32 cellular contexts compared by ENCODE assay signal in the genomic region with DNA sequence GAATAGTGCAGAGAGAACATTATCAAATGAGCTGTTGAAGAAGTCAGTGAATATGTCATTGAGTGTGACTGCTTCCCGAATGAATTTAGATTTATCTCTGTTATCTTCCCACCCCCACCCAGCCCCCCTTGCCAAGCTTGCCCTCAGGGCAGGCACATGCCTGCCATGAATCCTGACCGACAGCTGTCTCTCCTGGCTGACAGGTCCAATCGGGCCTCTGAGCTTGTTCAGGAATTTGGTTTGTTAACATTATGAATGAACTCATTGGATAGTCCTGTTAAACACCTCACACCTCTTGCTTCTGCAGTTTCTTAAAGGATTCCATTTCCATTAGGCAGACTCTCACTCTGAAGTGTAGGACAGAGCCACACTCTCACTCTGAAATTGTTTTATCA.
DNase-seq lines count a peak whose midpoint lies in the region; ATAC-seq lines count a peak whose summit lies in the region.
"Had no signal": no experiment of that assay in that cellular context is flagged by ENCODE, and none has a peak within 500 bp of the region (broad histone marks: within the 10 kb centered on the region; RNA-seq: fewer than 3 reads in every experiment).

No MANE protein-coding gene starts in this region.

- no peaks in the 10 kb centered on the region for H3K9me3 ChIP-seq in iPS-18a (ENCODE audit: control insufficient read depth, low read depth, low read length)
- H3K9me3 ChIP-seq: right lobe of liver, SJSA1, upper lobe of right lung had no signal

- ATAC-seq in GM18519 (IDR thresholded peaks at IDR 0.05; ENCODE audit: low FRiP score, unreplicated experiment) = no peak
- no peak for ATAC-seq in GM18502 (IDR thresholded peaks at IDR 0.05; ENCODE audit: poor library complexity, unreplicated experiment)
- no peak for ATAC-seq in T-cell (replicated peaks in 1 of 4)
- ATAC-seq: activated T-helper 17 cell treated with anti-CD3 and anti-CD28 coated beads, Interleukin-2, amount 50 U/mL, for 72 hours; stimulated activated effector memory CD8-positive, alpha-beta T cell treated with anti-CD3 and anti-CD28 coated beads, Interleukin-12 subunit alpha, Interleukin-12 subunit beta, amount 100 ng/mL, for 72 hours; upper lobe of right lung had no signal

- H3K4me3 ChIP-seq in iPS-18a (ENCODE audit: low read length) = peak overlapping the region; percentile 4
- H3K4me3 ChIP-seq: right lobe of liver, SJSA1, upper lobe of right lung had no signal

- CTCF ChIA-PET in T-cell (lab: Charles Lee) = no interaction called here

- H3K27me3 ChIP-seq in iPS-18a (ENCODE audit: control insufficient read depth, insufficient read depth, low read length) = no peaks in the 10 kb centered on the region
- H3K27me3 ChIP-seq: brain microvascular endothelial cell, right lobe of liver, upper lobe of right lung had no signal

- no peaks in the 10 kb centered on the region for H3K36me3 ChIP-seq in iPS-18a (ENCODE audit: control insufficient read depth, low read depth, low read length)
- H3K36me3 ChIP-seq: brain microvascular endothelial cell, right lobe of liver, SJSA1, upper lobe of right lung had no signal

- no peaks in the 10 kb centered on the region for H3K27me3 Mint-ChIP-seq in T-cell
- H3K27me3 Mint-ChIP-seq: CD4-positive, alpha-beta memory T cell; memory B cell had no signal

- H3K4me1 ChIP-seq in iPS-18a (ENCODE audit: control insufficient read depth, low read depth, low read length) = peaks cover 25% of the 10 kb centered on the region
- H3K4me1 ChIP-seq: right lobe of liver, SJSA1, upper lobe of right lung had no signal

- no peaks in the 10 kb centered on the region for H3K4me1 Mint-ChIP-seq in T-cell
- H3K4me1 Mint-ChIP-seq: activated T-helper 17 cell treated with anti-CD3 and anti-CD28 coated beads, Interleukin-2, amount 50 U/mL, for 72 hours; CD4-positive, alpha-beta memory T cell; stimulated activated effector memory CD8-positive, alpha-beta T cell treated with anti-CD3 and anti-CD28 coated beads, Interleukin-12 subunit alpha, Interleukin-12 subunit beta, amount 100 ng/mL, for 72 hours had no signal

- no peak overlapping the region for H3K4me3 Mint-ChIP-seq in T-cell
- H3K4me3 Mint-ChIP-seq: activated CD4-positive, alpha-beta memory T cell treated with anti-CD3 and anti-CD28 coated beads for 36 hours; activated T-helper 17 cell treated with anti-CD3 and anti-CD28 coated beads, Interleukin-2, amount 50 U/mL, for 72 hours; CD4-positive, alpha-beta memory T cell; memory B cell; stimulated activated effector memory CD8-positive, alpha-beta T cell treated with anti-CD3 and anti-CD28 coated beads, Interleukin-12 subunit alpha, Interleukin-12 subunit beta, amount 100 ng/mL, for 72 hours had no signal

- H3K9ac ChIP-seq in iPS-18a (ENCODE audit: low read length) = no peak overlapping the region

- no peaks in the 10 kb centered on the region for H3K36me3 Mint-ChIP-seq in T-cell
- H3K36me3 Mint-ChIP-seq: activated CD4-positive, alpha-beta memory T cell treated with anti-CD3 and anti-CD28 coated beads for 36 hours; CD4-positive, alpha-beta memory T cell; memory B cell; stimulated activated effector memory CD8-positive, alpha-beta T cell treated with anti-CD3 and anti-CD28 coated beads, Interleukin-12 subunit alpha, Interleukin-12 subunit beta, amount 100 ng/mL, for 72 hours had no signal

- H3K27ac Mint-ChIP-seq in T-cell = no peak overlapping the region
- H3K27ac Mint-ChIP-seq: activated CD4-positive, alpha-beta memory T cell treated with anti-CD3 and anti-CD28 coated beads for 36 hours; activated T-helper 17 cell treated with anti-CD3 and anti-CD28 coated beads, Interleukin-2, amount 50 U/mL, for 72 hours; CD4-positive, alpha-beta memory T cell; memory B cell; stimulated activated effector memory CD8-positive, alpha-beta T cell treated with anti-CD3 and anti-CD28 coated beads, Interleukin-12 subunit alpha, Interleukin-12 subunit beta, amount 100 ng/mL, for 72 hours had no signal

- H3K9me3 Mint-ChIP-seq in T-cell = peaks cover 0 to 3% (median 0%) of the 10 kb centered on the region in 3 donors
- H3K9me3 Mint-ChIP-seq: activated CD4-positive, alpha-beta memory T cell treated with anti-CD3 and anti-CD28 coated beads for 36 hours; activated T-helper 17 cell treated with anti-CD3 and anti-CD28 coated beads, Interleukin-2, amount 50 U/mL, for 72 hours had no signal

- H3K27ac ChIP-seq in iPS-18a (ENCODE audit: low read length) = no peak overlapping the region
- H3K27ac ChIP-seq: brain microvascular endothelial cell, right lobe of liver, SJSA1, upper lobe of right lung had no signal

- POLR2A ChIA-PET in T-cell (lab: Charles Lee) = no interaction called here

- DNase-seq in NCI-H2107 treated with DMSO at 0.1 percent for 48 hours (lab: John Stamatoyannopoulos, UW; ENCODE audit: unreplicated experiment) (peak; percentile 26), NCI-H2107 (lab: John Stamatoyannopoulos, UW) (no peak), NCI-H2227 (lab: John Stamatoyannopoulos, UW; ENCODE audit: unreplicated experiment) (peak; percentile 40), renal cortical epithelial cell (ENCODE audit: low read depth) (peak; percentile 75), T-cell (no peak)
- DNase-seq: 8988T; activated CD4-positive, alpha-beta memory T cell treated with anti-CD3 and anti-CD28 coated beads for 36 hours; activated CD4-positive, CD25-positive, alpha-beta regulatory T cell treated with anti-CD3 and anti-CD28 coated beads, Interleukin-2, amount 50 U/mL, for 72 hours; activated CD8-positive, alpha-beta memory T cell treated with anti-CD3 and anti-CD28 coated beads, Interleukin-2, amount 50 U/mL, for 48 hours; activated naive CD4-positive, alpha-beta T cell treated with anti-CD3 and anti-CD28 coated beads, Interleukin-2, amount 50 U/mL, for 16 hours; amniotic stem cell; brain microvascular endothelial cell; CD4-positive, alpha-beta memory T cell; DMS 273 treated with DMSO at 0.1 percent for 48 hours; HCEC 1CT; IMR-90; left colon; NCI-H1092; NCI-H187 treated with DMSO at 0.1 percent for 48 hours; NCI-H82; posterior cingulate gyrus; right lobe of liver; stimulated activated CD4-positive, alpha-beta T cell treated with anti-CD3 and anti-CD28 coated beads, Interleukin-12 subunit alpha, Interleukin-12 subunit beta, amount 100 ng/mL, for 4 hours; stimulated activated CD4-positive, alpha-beta T cell treated with anti-CD3 and anti-CD28 coated beads, Interleukin-4, amount 100 ng/mL, for 24 hours; upper lobe of right lung had no signal

Comparison
In these comparisons a context has a peak if more than half of its experiments do, and no peak if none do; other contexts are left out.
1. DNase-seq: peak in NCI-H2107 treated with DMSO at 0.1 percent for 48 hours (single experiment), NCI-H2227 (single experiment) and renal cortical epithelial cell (single experiment); none in NCI-H2107 (single experiment) and T-cell (0 of 34).